In genomic region chr9:112655633-112656032, GRCh38 we compare ENCODE assay signal across 19 cellular contexts.
"Had no signal": no experiment of that assay in that cellular context is flagged by ENCODE, and none has a peak within 500 bp of the region (broad histone marks: within the 10 kb centered on the region; RNA-seq: fewer than 3 reads in every experiment).

No MANE protein-coding gene starts in this region.

- H3K9me3 ChIP-seq: adrenal gland, colonic mucosa, left ventricle myocardium inferior, mucosa of descending colon, ovary, sigmoid colon had no signal

- ATAC-seq: activated CD4-positive, CD25-positive, alpha-beta regulatory T cell treated with anti-CD3 and anti-CD28 coated beads, Interleukin-2, amount 50 U/mL, for 24 hours; activated naive CD4-positive, alpha-beta T cell treated with anti-CD3 and anti-CD28 coated beads, Interleukin-2, amount 50 U/mL, for 72 hours; mucosa of descending colon; naive thymus-derived CD4-positive, alpha-beta T cell; stimulated activated naive B cell treated with anti-CD40 and anti-IgM and Interleukin-4, amounts not matched to agents 10 μg/mL and 1 μg/mL and 100 μg/mL, for 72 hours had no signal

- H3K27me3 Mint-ChIP-seq: naive thymus-derived CD4-positive, alpha-beta T cell; stimulated activated naive B cell treated with anti-CD40 and anti-IgM and Interleukin-4, amounts not matched to agents 10 μg/mL and 1 μg/mL and 100 μg/mL, for 72 hours had no signal

- H3K4me1 ChIP-seq: adrenal gland, colonic mucosa, left ventricle myocardium inferior, sigmoid colon, spleen had no signal

- H3K27ac ChIP-seq: adrenal gland, colonic mucosa, left ventricle myocardium inferior, ovary, sigmoid colon, spleen had no signal

- DNase-seq: activated gamma-delta T cell; adrenal gland; central memory CD4-positive, alpha-beta T cell; colonic mucosa; foreskin melanocyte; glutamatergic neuron; kidney glomerular epithelial cell; left ventricle myocardium inferior; mammary epithelial cell; mucosa of descending colon; naive thymus-derived CD4-positive, alpha-beta T cell; ovary; sigmoid colon; spleen; stimulated activated CD4-positive, alpha-beta T cell treated with anti-CD3 and anti-CD28 coated beads, Interleukin-4, amount 100 ng/mL, for 4 hours; stimulated activated naive B cell treated with anti-CD40 and anti-IgM and Interleukin-4, amounts not matched to agents 10 μg/mL and 1 μg/mL and 100 μg/mL, for 72 hours had no signal

- H3K4me1 Mint-ChIP-seq: naive thymus-derived CD4-positive, alpha-beta T cell; stimulated activated naive B cell treated with anti-CD40 and anti-IgM and Interleukin-4, amounts not matched to agents 10 μg/mL and 1 μg/mL and 100 μg/mL, for 72 hours had no signal

- H3K9me3 Mint-ChIP-seq: stimulated activated naive B cell treated with anti-CD40 and anti-IgM and Interleukin-4, amounts not matched to agents 10 μg/mL and 1 μg/mL and 100 μg/mL, for 72 hours; T-helper 1 cell treated with Interleukin-12 subunit alpha and Interleukin-12 subunit beta and Interleukin-4 antibody, amounts not matched to agents 30 μg/mL and 1 μg/mL, for 36 hours had no signal

- H3K36me3 ChIP-seq: colonic mucosa, ovary had no signal

- H3K27ac Mint-ChIP-seq: activated naive CD4-positive, alpha-beta T cell treated with anti-CD3 and anti-CD28 coated beads, Interleukin-2, amount 50 U/mL, for 72 hours; naive thymus-derived CD4-positive, alpha-beta T cell; stimulated activated naive B cell treated with anti-CD40 and anti-IgM and Interleukin-4, amounts not matched to agents 10 μg/mL and 1 μg/mL and 100 μg/mL, for 72 hours; T-helper 1 cell treated with Interleukin-12 subunit alpha and Interleukin-12 subunit beta and Interleukin-4 antibody, amounts not matched to agents 30 μg/mL and 1 μg/mL, for 36 hours had no signal

- H3K4me3 Mint-ChIP-seq: naive thymus-derived CD4-positive, alpha-beta T cell; stimulated activated naive B cell treated with anti-CD40 and anti-IgM and Interleukin-4, amounts not matched to agents 10 μg/mL and 1 μg/mL and 100 μg/mL, for 72 hours; T-helper 1 cell treated with Interleukin-12 subunit alpha and Interleukin-12 subunit beta and Interleukin-4 antibody, amounts not matched to agents 30 μg/mL and 1 μg/mL, for 36 hours had no signal

- H3K4me3 ChIP-seq: adrenal gland, colonic mucosa, left ventricle myocardium inferior, mucosa of descending colon, ovary, sigmoid colon, spleen had no signal

- H3K27me3 ChIP-seq: adrenal gland, colonic mucosa, ovary, sigmoid colon, spleen had no signal
